In the genomic region with DNA sequence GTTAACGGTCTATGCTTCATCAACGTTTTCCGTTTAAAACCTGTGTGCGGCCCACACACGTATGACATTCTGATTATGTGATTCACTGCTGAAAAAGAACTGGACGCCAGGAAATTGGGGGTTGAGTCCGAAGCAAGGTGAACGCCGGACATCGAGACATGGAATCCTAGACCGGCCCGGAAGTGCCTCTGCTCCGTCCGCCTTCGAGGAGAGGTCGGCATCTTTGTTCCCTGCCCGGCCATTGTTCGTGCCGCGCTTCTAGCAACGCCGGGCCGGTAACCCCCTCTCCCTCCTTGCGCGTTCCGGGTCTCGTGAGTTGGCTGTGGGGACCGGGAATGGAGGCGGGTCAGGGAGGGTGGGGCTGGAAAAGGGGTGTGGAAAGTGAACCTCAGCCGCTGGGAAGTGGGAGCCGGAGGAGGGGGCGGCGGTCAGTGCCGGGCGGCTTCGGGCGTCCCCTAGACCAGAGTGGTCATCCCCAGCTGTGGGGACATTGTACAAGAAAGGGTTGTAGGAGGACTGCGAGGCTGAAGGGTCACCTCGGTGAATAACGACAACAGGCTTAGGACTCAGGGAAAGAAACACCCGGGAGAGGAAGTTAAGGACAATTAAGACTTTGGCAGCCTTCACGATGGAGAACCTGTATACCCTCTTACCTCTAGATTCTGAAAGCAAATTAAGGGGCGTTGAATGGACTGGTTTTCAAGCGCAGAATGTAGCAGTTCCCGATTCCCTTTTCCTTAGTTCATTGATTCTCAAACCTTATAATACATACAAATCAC, we compare ENCODE assay signal across 1 cellular context.
TF ChIP-seq lines count a peak whose summit lies in the region.

A gene (plus strand): TSS at position 220 of the 779 bp plus-strand sequence. CDS start 1,810 bp downstream, outside the sequence.

TF ChIP-seq in HEK293, 187 proteins besides CTCF, POLR2A, EP300 and RAD21 (continued from another document and continues in another):
- TF ChIP-seq, protein P1, sequence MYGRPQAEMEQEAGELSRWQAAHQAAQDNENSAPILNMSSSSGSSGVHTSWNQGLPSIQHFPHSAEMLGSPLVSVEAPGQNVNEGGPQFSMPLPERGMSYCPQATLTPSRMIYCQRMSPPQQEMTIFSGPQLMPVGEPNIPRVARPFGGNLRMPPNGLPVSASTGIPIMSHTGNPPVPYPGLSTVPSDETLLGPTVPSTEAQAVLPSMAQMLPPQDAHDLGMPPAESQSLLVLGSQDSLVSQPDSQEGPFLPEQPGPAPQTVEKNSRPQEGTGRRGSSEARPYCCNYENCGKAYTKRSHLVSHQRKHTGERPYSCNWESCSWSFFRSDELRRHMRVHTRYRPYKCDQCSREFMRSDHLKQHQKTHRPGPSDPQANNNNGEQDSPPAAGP (tag by site-specific recombination; IDR thresholded peaks at IDR 0.05): peak; percentile 31; the same call in 1 of the 2 replicates
- TF ChIP-seq, protein P2, sequence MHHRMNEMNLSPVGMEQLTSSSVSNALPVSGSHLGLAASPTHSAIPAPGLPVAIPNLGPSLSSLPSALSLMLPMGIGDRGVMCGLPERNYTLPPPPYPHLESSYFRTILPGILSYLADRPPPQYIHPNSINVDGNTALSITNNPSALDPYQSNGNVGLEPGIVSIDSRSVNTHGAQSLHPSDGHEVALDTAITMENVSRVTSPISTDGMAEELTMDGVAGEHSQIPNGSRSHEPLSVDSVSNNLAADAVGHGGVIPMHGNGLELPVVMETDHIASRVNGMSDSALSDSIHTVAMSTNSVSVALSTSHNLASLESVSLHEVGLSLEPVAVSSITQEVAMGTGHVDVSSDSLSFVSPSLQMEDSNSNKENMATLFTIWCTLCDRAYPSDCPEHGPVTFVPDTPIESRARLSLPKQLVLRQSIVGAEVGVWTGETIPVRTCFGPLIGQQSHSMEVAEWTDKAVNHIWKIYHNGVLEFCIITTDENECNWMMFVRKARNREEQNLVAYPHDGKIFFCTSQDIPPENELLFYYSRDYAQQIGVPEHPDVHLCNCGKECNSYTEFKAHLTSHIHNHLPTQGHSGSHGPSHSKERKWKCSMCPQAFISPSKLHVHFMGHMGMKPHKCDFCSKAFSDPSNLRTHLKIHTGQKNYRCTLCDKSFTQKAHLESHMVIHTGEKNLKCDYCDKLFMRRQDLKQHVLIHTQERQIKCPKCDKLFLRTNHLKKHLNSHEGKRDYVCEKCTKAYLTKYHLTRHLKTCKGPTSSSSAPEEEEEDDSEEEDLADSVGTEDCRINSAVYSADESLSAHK (tag by site-specific recombination; IDR thresholded peaks at IDR 0.05): no peak
- TF ChIP-seq, protein P3, sequence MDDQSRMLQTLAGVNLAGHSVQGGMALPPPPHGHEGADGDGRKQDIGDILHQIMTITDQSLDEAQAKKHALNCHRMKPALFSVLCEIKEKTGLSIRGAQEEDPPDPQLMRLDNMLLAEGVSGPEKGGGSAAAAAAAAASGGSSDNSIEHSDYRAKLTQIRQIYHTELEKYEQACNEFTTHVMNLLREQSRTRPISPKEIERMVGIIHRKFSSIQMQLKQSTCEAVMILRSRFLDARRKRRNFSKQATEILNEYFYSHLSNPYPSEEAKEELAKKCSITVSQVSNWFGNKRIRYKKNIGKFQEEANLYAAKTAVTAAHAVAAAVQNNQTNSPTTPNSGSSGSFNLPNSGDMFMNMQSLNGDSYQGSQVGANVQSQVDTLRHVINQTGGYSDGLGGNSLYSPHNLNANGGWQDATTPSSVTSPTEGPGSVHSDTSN (CRISPR knock-in tag; IDR thresholded peaks at IDR 0.05): 0 out of 2 replicates have a peak, but pooled peaks have one; percentile 51
- TF ChIP-seq ZNF560 (tag by site-specific recombination; IDR thresholded peaks at IDR 0.05; ENCODE audit: borderline replicate concordance) (no peak), MZF1 (tag by site-specific recombination; IDR thresholded peaks at IDR 0.05; ENCODE audit: borderline replicate concordance) (peak; percentile 46; the same call in 1 of the 2 replicates), ZNF223 (tag by site-specific recombination; IDR thresholded peaks at IDR 0.05) (no peak), ZFP37 (tag by site-specific recombination; IDR thresholded peaks at IDR 0.05) (peak; percentile 66; the same call in 1 of the 2 replicates), KLF10 (tag by site-specific recombination; IDR thresholded peaks at IDR 0.05) (peak; percentile 82), SP7 (tag by site-specific recombination; IDR thresholded peaks at IDR 0.05) (peak; percentile 86), GFI1B (tag by site-specific recombination; IDR thresholded peaks at IDR 0.05) (no peak), ZNF677 (tag by site-specific recombination; IDR thresholded peaks at IDR 0.05) (no peak), ZNF19 (tag by site-specific recombination; IDR thresholded peaks at IDR 0.05; ENCODE audit: low read depth) (no peak), ZNF837 (tag by site-specific recombination; IDR thresholded peaks at IDR 0.05) (no peak), ZNF548 (tag by site-specific recombination; IDR thresholded peaks at IDR 0.05) (no peak), KLF9 (tag by site-specific recombination; IDR thresholded peaks at IDR 0.05; ENCODE audit: low read depth) (peak; percentile 93), ZNF366 (tag by site-specific recombination; conservative IDR thresholded peaks at IDR 0.05) (no peak), ZNF350 (tag by site-specific recombination; IDR thresholded peaks at IDR 0.05) (no peak), SCRT2 (tag by site-specific recombination; IDR thresholded peaks at IDR 0.05) (no peak), ZNF549 (tag by site-specific recombination; IDR thresholded peaks at IDR 0.05) (no peak), KLF8 (tag by site-specific recombination; IDR thresholded peaks at IDR 0.05) (peak; percentile 84), SP3 (tag by site-specific recombination; IDR thresholded peaks at IDR 0.05) (peak; percentile 86), ZNF311 (tag by site-specific recombination; IDR thresholded peaks at IDR 0.05; ENCODE audit: borderline replicate concordance) (no peak), ZNF146 (tag by site-specific recombination; IDR thresholded peaks at IDR 0.05) (no peak; the same call in 1 of the 2 replicates), ZBTB21 (tag by site-specific recombination; IDR thresholded peaks at IDR 0.05) (peak; percentile 36; the same call in 1 of the 2 replicates), ZNF48 (tag by site-specific recombination; IDR thresholded peaks at IDR 0.05) (no peak), BCL11B (tag by site-specific recombination; IDR thresholded peaks at IDR 0.05; ENCODE audit: low read depth) (peak; percentile 35; the same call in 1 of the 2 replicates), ZNF16 (tag by site-specific recombination; IDR thresholded peaks at IDR 0.05; ENCODE audit: low read depth) (no peak), ZBTB8A (tag by site-specific recombination; IDR thresholded peaks at IDR 0.05) (peak; percentile 76), YY2 (tag by site-specific recombination; IDR thresholded peaks at IDR 0.05) (peak; percentile 89), ZNF140 (tag by site-specific recombination; IDR thresholded peaks at IDR 0.05) (no peak), KLF1 (tag by site-specific recombination; IDR thresholded peaks at IDR 0.05) (peak; percentile 64; the same call in 1 of the 2 replicates), ZNF114 (tag by site-specific recombination; IDR thresholded peaks at IDR 0.05) (no peak)
- TF ChIP-seq, protein P4, sequence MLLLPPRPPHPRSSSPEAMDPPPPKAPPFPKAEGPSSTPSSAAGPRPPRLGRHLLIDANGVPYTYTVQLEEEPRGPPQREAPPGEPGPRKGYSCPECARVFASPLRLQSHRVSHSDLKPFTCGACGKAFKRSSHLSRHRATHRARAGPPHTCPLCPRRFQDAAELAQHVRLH (tag by site-specific recombination; IDR thresholded peaks at IDR 0.05): peak; percentile 60; the same call in 1 of the 2 replicates
- TF ChIP-seq, protein P5, sequence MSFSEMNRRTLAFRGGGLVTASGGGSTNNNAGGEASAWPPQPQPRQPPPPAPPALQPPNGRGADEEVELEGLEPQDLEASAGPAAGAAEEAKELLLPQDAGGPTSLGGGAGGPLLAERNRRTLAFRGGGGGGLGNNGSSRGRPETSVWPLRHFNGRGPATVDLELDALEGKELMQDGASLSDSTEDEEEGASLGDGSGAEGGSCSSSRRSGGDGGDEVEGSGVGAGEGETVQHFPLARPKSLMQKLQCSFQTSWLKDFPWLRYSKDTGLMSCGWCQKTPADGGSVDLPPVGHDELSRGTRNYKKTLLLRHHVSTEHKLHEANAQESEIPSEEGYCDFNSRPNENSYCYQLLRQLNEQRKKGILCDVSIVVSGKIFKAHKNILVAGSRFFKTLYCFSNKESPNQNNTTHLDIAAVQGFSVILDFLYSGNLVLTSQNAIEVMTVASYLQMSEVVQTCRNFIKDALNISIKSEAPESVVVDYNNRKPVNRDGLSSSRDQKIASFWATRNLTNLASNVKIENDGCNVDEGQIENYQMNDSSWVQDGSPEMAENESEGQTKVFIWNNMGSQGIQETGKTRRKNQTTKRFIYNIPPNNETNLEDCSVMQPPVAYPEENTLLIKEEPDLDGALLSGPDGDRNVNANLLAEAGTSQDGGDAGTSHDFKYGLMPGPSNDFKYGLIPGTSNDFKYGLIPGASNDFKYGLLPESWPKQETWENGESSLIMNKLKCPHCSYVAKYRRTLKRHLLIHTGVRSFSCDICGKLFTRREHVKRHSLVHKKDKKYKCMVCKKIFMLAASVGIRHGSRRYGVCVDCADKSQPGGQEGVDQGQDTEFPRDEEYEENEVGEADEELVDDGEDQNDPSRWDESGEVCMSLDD (tag by site-specific recombination; IDR thresholded peaks at IDR 0.05): peak; percentile 48; the same call in 1 of the 2 replicates
- TF ChIP-seq, protein P6, sequence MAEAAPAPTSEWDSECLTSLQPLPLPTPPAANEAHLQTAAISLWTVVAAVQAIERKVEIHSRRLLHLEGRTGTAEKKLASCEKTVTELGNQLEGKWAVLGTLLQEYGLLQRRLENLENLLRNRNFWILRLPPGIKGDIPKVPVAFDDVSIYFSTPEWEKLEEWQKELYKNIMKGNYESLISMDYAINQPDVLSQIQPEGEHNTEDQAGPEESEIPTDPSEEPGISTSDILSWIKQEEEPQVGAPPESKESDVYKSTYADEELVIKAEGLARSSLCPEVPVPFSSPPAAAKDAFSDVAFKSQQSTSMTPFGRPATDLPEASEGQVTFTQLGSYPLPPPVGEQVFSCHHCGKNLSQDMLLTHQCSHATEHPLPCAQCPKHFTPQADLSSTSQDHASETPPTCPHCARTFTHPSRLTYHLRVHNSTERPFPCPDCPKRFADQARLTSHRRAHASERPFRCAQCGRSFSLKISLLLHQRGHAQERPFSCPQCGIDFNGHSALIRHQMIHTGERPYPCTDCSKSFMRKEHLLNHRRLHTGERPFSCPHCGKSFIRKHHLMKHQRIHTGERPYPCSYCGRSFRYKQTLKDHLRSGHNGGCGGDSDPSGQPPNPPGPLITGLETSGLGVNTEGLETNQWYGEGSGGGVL (tag by site-specific recombination; IDR thresholded peaks at IDR 0.05): peak; percentile 65
- TF ChIP-seq, protein P7, sequence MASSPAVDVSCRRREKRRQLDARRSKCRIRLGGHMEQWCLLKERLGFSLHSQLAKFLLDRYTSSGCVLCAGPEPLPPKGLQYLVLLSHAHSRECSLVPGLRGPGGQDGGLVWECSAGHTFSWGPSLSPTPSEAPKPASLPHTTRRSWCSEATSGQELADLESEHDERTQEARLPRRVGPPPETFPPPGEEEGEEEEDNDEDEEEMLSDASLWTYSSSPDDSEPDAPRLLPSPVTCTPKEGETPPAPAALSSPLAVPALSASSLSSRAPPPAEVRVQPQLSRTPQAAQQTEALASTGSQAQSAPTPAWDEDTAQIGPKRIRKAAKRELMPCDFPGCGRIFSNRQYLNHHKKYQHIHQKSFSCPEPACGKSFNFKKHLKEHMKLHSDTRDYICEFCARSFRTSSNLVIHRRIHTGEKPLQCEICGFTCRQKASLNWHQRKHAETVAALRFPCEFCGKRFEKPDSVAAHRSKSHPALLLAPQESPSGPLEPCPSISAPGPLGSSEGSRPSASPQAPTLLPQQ (tag by site-specific recombination; IDR thresholded peaks at IDR 0.05): peak; percentile 83
- TF ChIP-seq, protein P8, sequence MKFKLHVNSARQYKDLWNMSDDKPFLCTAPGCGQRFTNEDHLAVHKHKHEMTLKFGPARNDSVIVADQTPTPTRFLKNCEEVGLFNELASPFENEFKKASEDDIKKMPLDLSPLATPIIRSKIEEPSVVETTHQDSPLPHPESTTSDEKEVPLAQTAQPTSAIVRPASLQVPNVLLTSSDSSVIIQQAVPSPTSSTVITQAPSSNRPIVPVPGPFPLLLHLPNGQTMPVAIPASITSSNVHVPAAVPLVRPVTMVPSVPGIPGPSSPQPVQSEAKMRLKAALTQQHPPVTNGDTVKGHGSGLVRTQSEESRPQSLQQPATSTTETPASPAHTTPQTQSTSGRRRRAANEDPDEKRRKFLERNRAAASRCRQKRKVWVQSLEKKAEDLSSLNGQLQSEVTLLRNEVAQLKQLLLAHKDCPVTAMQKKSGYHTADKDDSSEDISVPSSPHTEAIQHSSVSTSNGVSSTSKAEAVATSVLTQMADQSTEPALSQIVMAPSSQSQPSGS (tag by site-specific recombination; IDR thresholded peaks at IDR 0.05; ENCODE audit: low read depth): no peak
- TF ChIP-seq, protein P9, sequence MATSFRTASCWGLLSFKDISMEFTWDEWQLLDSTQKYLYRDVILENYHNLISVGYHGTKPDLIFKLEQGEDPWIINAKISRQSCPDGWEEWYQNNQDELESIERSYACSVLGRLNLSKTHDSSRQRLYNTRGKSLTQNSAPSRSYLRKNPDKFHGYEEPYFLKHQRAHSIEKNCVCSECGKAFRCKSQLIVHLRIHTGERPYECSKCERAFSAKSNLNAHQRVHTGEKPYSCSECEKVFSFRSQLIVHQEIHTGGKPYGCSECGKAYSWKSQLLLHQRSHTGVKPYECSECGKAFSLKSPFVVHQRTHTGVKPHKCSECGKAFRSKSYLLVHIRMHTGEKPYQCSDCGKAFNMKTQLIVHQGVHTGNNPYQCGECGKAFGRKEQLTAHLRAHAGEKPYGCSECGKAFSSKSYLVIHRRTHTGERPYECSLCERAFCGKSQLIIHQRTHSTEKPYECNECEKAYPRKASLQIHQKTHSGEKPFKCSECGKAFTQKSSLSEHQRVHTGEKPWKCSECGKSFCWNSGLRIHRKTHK (tag by site-specific recombination; IDR thresholded peaks at IDR 0.05): no peak
- TF ChIP-seq, protein P10, sequence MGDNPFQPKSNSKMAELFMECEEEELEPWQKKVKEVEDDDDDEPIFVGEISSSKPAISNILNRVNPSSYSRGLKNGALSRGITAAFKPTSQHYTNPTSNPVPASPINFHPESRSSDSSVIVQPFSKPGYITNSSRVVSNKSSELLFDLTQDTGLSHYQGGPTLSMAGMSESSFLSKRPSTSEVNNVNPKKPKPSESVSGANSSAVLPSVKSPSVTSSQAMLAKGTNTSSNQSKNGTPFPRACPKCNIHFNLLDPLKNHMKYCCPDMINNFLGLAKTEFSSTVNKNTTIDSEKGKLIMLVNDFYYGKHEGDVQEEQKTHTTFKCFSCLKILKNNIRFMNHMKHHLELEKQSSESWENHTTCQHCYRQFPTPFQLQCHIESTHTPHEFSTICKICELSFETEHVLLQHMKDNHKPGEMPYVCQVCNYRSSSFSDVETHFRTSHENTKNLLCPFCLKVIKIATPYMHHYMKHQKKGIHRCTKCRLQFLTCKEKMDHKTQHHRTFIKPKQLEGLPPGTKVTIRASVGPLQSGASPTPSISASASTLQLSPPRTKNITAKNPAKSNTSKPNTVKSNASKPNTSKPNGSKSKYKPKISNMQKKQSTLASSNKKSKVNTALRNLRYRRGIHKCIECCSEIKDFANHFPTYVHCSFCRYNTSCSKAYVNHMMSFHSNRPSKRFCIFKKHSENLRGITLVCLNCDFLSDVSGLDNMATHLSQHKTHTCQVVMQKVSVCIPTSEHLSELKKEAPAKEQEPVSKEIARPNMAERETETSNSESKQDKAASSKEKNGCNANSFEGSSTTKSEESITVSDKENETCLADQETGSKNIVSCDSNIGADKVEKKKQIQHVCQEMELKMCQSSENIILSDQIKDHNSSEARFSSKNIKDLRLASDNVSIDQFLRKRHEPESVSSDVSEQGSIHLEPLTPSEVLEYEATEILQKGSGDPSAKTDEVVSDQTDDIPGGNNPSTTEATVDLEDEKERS (tag by site-specific recombination; IDR thresholded peaks at IDR 0.05): no peak
